In the genomic region with DNA sequence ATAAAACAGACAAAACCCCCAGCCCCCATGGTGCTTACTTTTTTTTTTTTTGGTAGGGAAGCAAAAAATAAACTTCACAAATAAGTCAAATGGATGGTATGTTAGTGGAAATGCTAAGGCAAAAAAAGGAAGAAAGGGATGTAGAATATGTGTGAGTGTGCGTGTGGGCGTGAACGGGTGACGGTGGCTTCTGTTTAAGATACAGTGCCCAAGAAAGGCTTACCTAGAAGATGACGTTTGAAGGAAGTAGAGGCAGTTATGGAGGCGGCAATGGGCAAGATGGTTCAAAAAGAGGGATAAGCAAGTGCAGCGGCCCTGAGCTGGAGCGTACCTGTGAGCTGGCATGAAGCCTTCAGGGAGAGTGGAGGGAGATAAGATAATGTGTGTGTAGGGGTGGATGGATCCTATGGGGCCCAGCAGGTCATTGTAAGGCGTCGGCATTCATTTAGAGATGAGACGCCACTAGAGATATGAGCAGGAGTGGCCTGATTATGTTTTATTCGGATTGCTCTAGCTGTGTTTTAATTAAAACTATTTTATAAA, we compare ENCODE assay signal across 27 cellular contexts.
"Had no signal": no experiment of that assay in that cellular context is flagged by ENCODE, and none has a peak within 500 bp of the region (broad histone marks: within the 10 kb centered on the region; RNA-seq: fewer than 3 reads in every experiment).

No MANE protein-coding gene starts in this region.

- DNase-seq: activated CD4-positive, alpha-beta T cell treated with anti-CD3 and anti-CD28 coated beads for 48 hours; activated CD4-positive, alpha-beta T cell treated with anti-CD3 and anti-CD28 coated beads, Interleukin-2, amount 50 U/mL, for 4 hours; activated CD8-positive, alpha-beta memory T cell treated with anti-CD3 and anti-CD28 coated beads, Interleukin-2, amount 50 U/mL, for 48 hours; activated CD8-positive, alpha-beta T cell treated with anti-CD3 and anti-CD28 coated beads, Interleukin-2, amount 10 ng/mL, durations not matched to agents 7 days and 5 days; activated naive CD4-positive, alpha-beta T cell treated with anti-CD3 and anti-CD28 coated beads, Interleukin-2, amount 50 U/mL, for 16 hours; activated naive CD8-positive, alpha-beta T cell treated with anti-CD3 and anti-CD28 coated beads, Interleukin-2, amount 50 U/mL, for 24 hours; activated T-cell treated with anti-CD3 and anti-CD28 coated beads, Interleukin-2, amount 50 U/mL, for 1 hour; amniotic stem cell; body of pancreas; central memory CD4-positive, alpha-beta T cell; Karpas-422; NCI-H1048; NCI-H146; NCI-H1930; NCI-H2107; NCI-H2171 treated with DMSO at 0.1 percent for 48 hours; NCI-H345; NCI-H510A; NCI-H526 treated with DMSO at 0.1 percent for 48 hours; NCI-H82; T-cell; WERI-Rb-1 had no signal

- H3K4me1 ChIP-seq: ascending aorta had no signal

- FAIRE-seq: bronchial epithelial cell had no signal

- H3K36me3 ChIP-seq: WERI-Rb-1 had no signal

- H3K4me3 ChIP-seq: ascending aorta, body of pancreas, SK-N-MC had no signal

- H3K27ac ChIP-seq: ascending aorta, body of pancreas, SK-N-MC, WERI-Rb-1 had no signal

- H3K9me3 ChIP-seq: ascending aorta, body of pancreas had no signal

- H3K27me3 ChIP-seq: ascending aorta, body of pancreas had no signal

- ATAC-seq: activated CD4-positive, CD25-positive, alpha-beta regulatory T cell treated with anti-CD3 and anti-CD28 coated beads, Interleukin-2, amount 50 U/mL, for 24 hours; activated CD8-positive, alpha-beta T cell treated with anti-CD3 and anti-CD28 coated beads, Interleukin-2, amount 10 ng/mL, durations not matched to agents 7 days and 5 days; activated naive CD8-positive, alpha-beta T cell treated with anti-CD3 and anti-CD28 coated beads, Interleukin-2, amount 50 U/mL, for 24 hours; body of pancreas; Right ventricle myocardium inferior; T-cell had no signal
